9 cellular contexts compared by ENCODE assay signal in genomic region chr11:62855571-62856332, GRCh38. TPM values are rescaled to one million over a fixed set of nuclear protein-coding genes. Genes with fewer than 3 reads are reported as not detected.
A peak's percentile ranks its signal among the peaks of the same experiment; 100 is the strongest.
DNase-seq lines count a peak whose midpoint lies in the region; ATAC-seq and TF ChIP-seq lines count a peak whose summit lies in the region.
"Had no signal": no experiment of that assay in that cellular context is flagged by ENCODE, and none has a peak within 500 bp of the region (broad histone marks: within the 10 kb centered on the region; RNA-seq: fewer than 3 reads in every experiment).

No MANE protein-coding gene starts in this region.

- TF ChIP-seq CTCF in C4-2B (conservative IDR thresholded peaks at IDR 0.05) (no peak), right lobe of liver (IDR thresholded peaks at IDR 0.05) (no peak)

- DNase-seq in NCI-H748 (lab: John Stamatoyannopoulos, UW; ENCODE audit: unreplicated experiment) (peak; percentile 98), dermis blood vessel endothelial cell (peak; percentile 99), right lobe of liver (peak; percentile 96 to 97 (median 97))
- peak; percentile 98 to 99 for DNase-seq in activated CD4-positive, alpha-beta T cell treated with anti-CD3 and anti-CD28 coated beads, Interleukin-2, amount 50 U/mL, for 24 hours (ENCODE audit: low read depth in 1 of 2, low spot score in 1 of 2)
- peak; percentile 98 for DNase-seq in stimulated activated CD4-positive, alpha-beta T cell treated with anti-CD3 and anti-CD28 coated beads, Interleukin-4, amount 100 ng/mL, for 24 hours

- H3K27ac ChIP-seq in C4-2B (peak overlapping the region; percentile 99), right lobe of liver (peak overlapping the region; percentile 28 to 63 (median 48))

- intact Hi-C loops in right lobe of liver (cut with DNase I) = loop anchor here in 1 of 2 donors (10.0 kb wide), 1 partner anchor 71 kb away; the partner anchor contains the start of gene TMEM179B

- WGBS in right lobe of liver (ENCODE audit: insufficient coverage, low coverage, low lambda C conversion rate, missing lambda C conversion rate) = under 1% methylated on average over 29 of the region's 54 CpGs

- peaks cover 0 to 19% (median 5%) of the 10 kb centered on the region in 4 donors for H3K4me1 ChIP-seq in right lobe of liver

- peak; percentile 91 for ATAC-seq in GM19372 (IDR thresholded peaks at IDR 0.05; ENCODE audit: low read depth, unreplicated experiment)
- ATAC-seq in HG03521 (IDR thresholded peaks at IDR 0.05; ENCODE audit: unreplicated experiment) = peak; percentile 89
- peak; percentile 98 to 99 (median 98) for ATAC-seq in right lobe of liver

- no peaks in the 10 kb centered on the region for H3K9me3 ChIP-seq in right lobe of liver

- H3K4me3 ChIP-seq in right lobe of liver = peak overlapping the region; percentile 69 to 80 (median 76)

- no peaks in the 10 kb centered on the region for H3K27me3 ChIP-seq in right lobe of liver

- peak; percentile 92 for TF ChIP-seq POLR2A in right lobe of liver (IDR thresholded peaks at IDR 0.05)

- H3K36me3 ChIP-seq in right lobe of liver = peaks cover 0 to 25% (median 15%) of the 10 kb centered on the region in 4 donors

RNA-seq across cellular contexts. Expression of gene WDR74, which starts 16.4 kb away (rescaled TPM):
- total RNA-seq in dermis blood vessel endothelial cell = 39.4 and 46.3 TPM in 2 replicates
- 10 to 100 TPM; 17.6 to 30.6 (median 24.3) TPM for total RNA-seq in right lobe of liver

RNA-seq across cellular contexts. Expression of gene TEX54, which starts 23.1 kb away (rescaled TPM):
- not detected in 2 replicates for total RNA-seq in dermis blood vessel endothelial cell
- not detected for total RNA-seq in right lobe of liver
- total RNA-seq: subcutaneous adipose tissue had no signal

RNA-seq across cellular contexts. Expression of gene STX5, which starts 23.9 kb away (rescaled TPM):
- total RNA-seq in dermis blood vessel endothelial cell = 34.4 and 36.8 TPM in 2 replicates
- 10 to 100 TPM; 22.1 to 27.8 (median 24.6) TPM for total RNA-seq in right lobe of liver

RNA-seq across cellular contexts. Expression of gene SLC3A2, which starts 24.9 kb away (rescaled TPM):
- total RNA-seq in dermis blood vessel endothelial cell = 77.9 and 84.9 TPM in 2 replicates
- 100 to 1,000 TPM in 1 of 6 experiments, 10 to 100 TPM in 5; 39.8 to 106 (median 63.0) TPM for total RNA-seq in right lobe of liver

RNA-seq across cellular contexts. Expression of gene NXF1, which starts 50.5 kb away (rescaled TPM):
- total RNA-seq in dermis blood vessel endothelial cell (38.1 and 44.2 TPM in 2 replicates), right lobe of liver (10 to 100 TPM; 24.7 to 42.9 (median 32.3) TPM)

Comparison
In these comparisons a context has a peak if more than half of its experiments do, and no peak if none do; other contexts are left out.
1. Peak in every context shown above with its lines: DNase-seq, ATAC-seq, H3K4me3 ChIP-seq and H3K27ac ChIP-seq.